In genomic region chr19:29966594-29967249, GRCh38 we compare ENCODE assay signal across 9 cellular contexts. TPM values are rescaled to one million over a fixed set of nuclear protein-coding genes. Genes with fewer than 3 reads are reported as not detected.
A peak's percentile ranks its signal among the peaks of the same experiment; 100 is the strongest.
DNase-seq lines count a peak whose midpoint lies in the region; ATAC-seq and TF ChIP-seq lines count a peak whose summit lies in the region.
"Had no signal": no experiment of that assay in that cellular context is flagged by ENCODE, and none has a peak within 500 bp of the region (broad histone marks: within the 10 kb centered on the region; RNA-seq: fewer than 3 reads in every experiment).

No MANE protein-coding gene starts in this region.

- intact Hi-C loops in CD4-positive, alpha-beta T cell (cut with DNase I, micrococcal nuclease) = loop anchor here in 1 of 2 experiments (2.0 to 10.0 kb wide), 2 partner anchors 26 to 232 kb away; no protein-coding TSS in a partner anchor
- intact Hi-C loops in left lung (cut with DNase I) (no loop called here), testis (cut with DNase I; ENCODE audit: low total_unique reads) (no loop called here)

- peaks cover 87% of the 10 kb centered on the region for H3K4me1 Mint-ChIP-seq in CD4-positive, alpha-beta T cell (ENCODE audit: low read depth)
- H3K4me1 Mint-ChIP-seq in activated naive CD4-positive, alpha-beta T cell treated with anti-CD3 and anti-CD28 coated beads, Interleukin-2, amount 10 ng/mL, durations not matched to agents 7 days and 5 days = peaks cover 32% of the 10 kb centered on the region

- DNase-seq in CD4-positive, alpha-beta T cell = no peak
- DNase-seq in left lung (no peak), testis (no peak), NCI-H446 (lab: John Stamatoyannopoulos, UW) (no peak)
- DNase-seq in effector CD4-positive, alpha-beta T cell = no peak
- no peak for DNase-seq in activated naive CD4-positive, alpha-beta T cell treated with anti-CD3 and anti-CD28 coated beads, Interleukin-2, amount 10 ng/mL, durations not matched to agents 7 days and 5 days
- DNase-seq: psoas muscle had no signal

- peak overlapping the region; percentile 12 for H3K27ac Mint-ChIP-seq in CD4-positive, alpha-beta T cell
- H3K27ac Mint-ChIP-seq in activated naive CD4-positive, alpha-beta T cell treated with anti-CD3 and anti-CD28 coated beads, Interleukin-2, amount 10 ng/mL, durations not matched to agents 7 days and 5 days = no peak overlapping the region

- H3K4me3 ChIP-seq in left lung = no peak overlapping the region
- H3K4me3 ChIP-seq in testis = no peak overlapping the region
- H3K4me3 ChIP-seq: psoas muscle had no signal

- peak; percentile 14 for TF ChIP-seq CTCF in CD4-positive, alpha-beta T cell (IDR thresholded peaks at IDR 0.05)
- no peak for TF ChIP-seq CTCF in left lung (IDR thresholded peaks at IDR 0.05)
- TF ChIP-seq CTCF in testis (IDR thresholded peaks at IDR 0.05) = no peak

- H3K36me3 Mint-ChIP-seq in CD4-positive, alpha-beta T cell (ENCODE audit: low read depth) = no peaks in the 10 kb centered on the region
- no peaks in the 10 kb centered on the region for H3K36me3 Mint-ChIP-seq in activated naive CD4-positive, alpha-beta T cell treated with anti-CD3 and anti-CD28 coated beads, Interleukin-2, amount 10 ng/mL, durations not matched to agents 7 days and 5 days

- no peak overlapping the region for H3K27ac ChIP-seq in CD4-positive, alpha-beta T cell (ENCODE audit: low read depth, low read length)
- H3K27ac ChIP-seq in left lung (no peak overlapping the region), testis (no peak overlapping the region)
- H3K27ac ChIP-seq: psoas muscle had no signal

- CTCF ChIA-PET in CD4-positive, alpha-beta T cell (lab: Charles Lee) = interaction anchor here (1.0 to 1.9 kb wide), 5 partner anchors 9 to 21 kb away, joined by 3 to 6 read pairs (median 3); no protein-coding TSS in a partner anchor
- CTCF ChIA-PET in activated naive CD4-positive, alpha-beta T cell treated with anti-CD3 and anti-CD28 coated beads, Interleukin-2, amount 10 ng/mL, durations not matched to agents 7 days and 5 days (lab: Charles Lee) = interaction anchor here (1.1 to 1.5 kb wide), 3 partner anchors 10 to 236 kb away, joined by 4 read pairs; no protein-coding TSS in a partner anchor

- H3K4me1 ChIP-seq in left lung (peaks cover 15 to 48% of the 10 kb centered on the region in 2 donors), testis (peaks cover 32% of the 10 kb centered on the region)

- ATAC-seq in CD4-positive, alpha-beta T cell (ENCODE audit: poor library complexity) = peak; percentile 37
- peak; percentile 50 for ATAC-seq in GM21786 (IDR thresholded peaks at IDR 0.05; ENCODE audit: unreplicated experiment)
- peak; percentile 80 for ATAC-seq in SK-N-SH treated with all-trans-retinoic acid at 6 μM for 48 hours
- peak; percentile 68 for ATAC-seq in left lung

- H3K27me3 Mint-ChIP-seq in CD4-positive, alpha-beta T cell = no peaks in the 10 kb centered on the region
- no peaks in the 10 kb centered on the region for H3K27me3 Mint-ChIP-seq in activated naive CD4-positive, alpha-beta T cell treated with anti-CD3 and anti-CD28 coated beads, Interleukin-2, amount 10 ng/mL, durations not matched to agents 7 days and 5 days

- H3K36me3 ChIP-seq in left lung = no peaks in the 10 kb centered on the region
- H3K36me3 ChIP-seq in testis (ENCODE audit: low read depth, missing control alignments) = no peaks in the 10 kb centered on the region

- H3K27me3 ChIP-seq in CD4-positive, alpha-beta T cell (ENCODE audit: control insufficient read depth, insufficient read depth, low read length) = no peaks in the 10 kb centered on the region
- no peaks in the 10 kb centered on the region for H3K27me3 ChIP-seq in left lung
- no peaks in the 10 kb centered on the region for H3K27me3 ChIP-seq in testis

- POLR2A ChIA-PET in CD4-positive, alpha-beta T cell (lab: Charles Lee) = interaction anchor here (1.0 to 1.8 kb wide), 2 partner anchors 17 to 25 kb away, joined by 3 to 10 read pairs; partner anchors contain the start of gene URI1

- no peaks in the 10 kb centered on the region for H3K9me3 ChIP-seq in CD4-positive, alpha-beta T cell (ENCODE audit: control insufficient read depth, low read length)
- H3K9me3 ChIP-seq in left lung (no peaks in the 10 kb centered on the region), testis (no peaks in the 10 kb centered on the region)
- H3K9me3 ChIP-seq: psoas muscle had no signal

- H3K4me3 Mint-ChIP-seq in CD4-positive, alpha-beta T cell = peak overlapping the region; percentile 17
- H3K4me3 Mint-ChIP-seq in activated naive CD4-positive, alpha-beta T cell treated with anti-CD3 and anti-CD28 coated beads, Interleukin-2, amount 10 ng/mL, durations not matched to agents 7 days and 5 days = no peak overlapping the region

- H3K9me3 Mint-ChIP-seq in CD4-positive, alpha-beta T cell = no peaks in the 10 kb centered on the region
- no peaks in the 10 kb centered on the region for H3K9me3 Mint-ChIP-seq in activated naive CD4-positive, alpha-beta T cell treated with anti-CD3 and anti-CD28 coated beads, Interleukin-2, amount 10 ng/mL, durations not matched to agents 7 days and 5 days

- TF ChIP-seq POLR2A in testis (IDR thresholded peaks at IDR 0.05) = no peak

TF ChIP-seq in SK-N-SH treated with all-trans-retinoic acid at 6 μM for 48 hours, 23 proteins besides CTCF, POLR2A, EP300 and RAD21:
- TF ChIP-seq SNAI2 (CRISPR knock-in tag; IDR thresholded peaks at IDR 0.05) = no peak
- TF ChIP-seq ESRRG (CRISPR knock-in tag; IDR thresholded peaks at IDR 0.05) = no peak
- TF ChIP-seq TCF4 (CRISPR knock-in tag; IDR thresholded peaks at IDR 0.05; ENCODE audit: borderline replicate concordance) = no peak
- no peak for TF ChIP-seq POU6F1 (CRISPR knock-in tag; IDR thresholded peaks at IDR 0.05; ENCODE audit: borderline replicate concordance, low read depth)
- TF ChIP-seq PATZ1 (CRISPR knock-in tag; IDR thresholded peaks at IDR 0.05; ENCODE audit: borderline replicate concordance) = no peak
- TF ChIP-seq CSRNP3 (CRISPR knock-in tag; IDR thresholded peaks at IDR 0.05) = no peak
- TF ChIP-seq RARB (CRISPR knock-in tag; IDR thresholded peaks at IDR 0.05) = no peak
- no peak for TF ChIP-seq ZNF70 (CRISPR knock-in tag; IDR thresholded peaks at IDR 0.05)
- no peak for TF ChIP-seq TOX (CRISPR knock-in tag; IDR thresholded peaks at IDR 0.05; ENCODE audit: borderline replicate concordance)
- TF ChIP-seq OSR1 (CRISPR knock-in tag; IDR thresholded peaks at IDR 0.05) = no peak

RNA-seq across cellular contexts. Expression of gene URI1, which starts 24.7 kb away (rescaled TPM):
- 10 to 100 TPM; 50.9 to 63.6 TPM for total RNA-seq in CD4-positive, alpha-beta T cell
- total RNA-seq in left lung (10 to 100 TPM; 36.3 to 47.6 TPM), testis (100 to 1,000 TPM in 1 of 2 donors, 10 to 100 TPM in 1; 71.4 to 104 TPM)
- 105 TPM for polyA plus RNA-seq in testis (ENCODE audit: insufficient read depth, low read depth, low replicate concordance)
